In the genomic region with DNA sequence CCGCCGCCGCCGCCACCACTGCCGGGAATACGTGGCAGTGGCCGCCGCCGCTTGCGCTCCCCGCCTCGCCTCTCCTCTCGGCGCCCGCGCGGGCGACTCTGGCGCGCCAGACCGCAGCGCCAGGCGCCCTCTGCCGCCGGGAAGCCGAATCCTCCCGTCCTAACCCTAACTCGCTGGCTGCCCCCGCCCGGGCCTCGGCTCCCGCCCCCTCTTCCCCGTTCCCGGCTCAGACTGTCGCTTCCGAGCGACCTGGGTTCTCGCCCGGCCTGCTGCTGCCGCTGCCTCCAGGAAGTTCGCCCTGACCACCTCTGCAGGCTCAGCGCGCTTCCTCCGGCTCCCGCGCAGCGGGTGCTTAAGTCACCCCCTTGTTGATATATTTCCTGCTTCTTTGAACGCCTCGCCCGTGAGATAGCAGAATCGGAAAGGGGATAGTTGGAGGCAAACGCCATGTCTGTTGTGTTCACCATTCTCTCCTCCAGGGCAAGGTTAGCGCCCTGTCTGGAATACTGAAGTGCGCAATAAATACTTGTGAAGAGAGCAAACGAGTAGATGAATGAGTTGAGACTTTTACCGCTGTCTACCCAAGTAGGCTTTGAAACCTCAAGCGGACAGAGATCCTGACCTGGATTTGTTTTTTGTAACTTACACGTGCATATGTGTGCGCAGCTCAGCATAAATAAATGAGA, we compare ENCODE assay signal across 8 cellular contexts. TPM values are rescaled to one million over a fixed set of nuclear protein-coding genes. Genes with fewer than 3 reads are reported as not detected.
DNase-seq lines count a peak whose midpoint lies in the region; ATAC-seq and TF ChIP-seq lines count a peak whose summit lies in the region.

A gene with protein sequence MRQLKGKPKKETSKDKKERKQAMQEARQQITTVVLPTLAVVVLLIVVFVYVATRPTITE (minus strand): TSS at position 100 of the 686 bp plus-strand sequence. CDS start 64,202 bp downstream, outside the sequence.

- TF ChIP-seq CTCF in lower lobe of right lung (IDR thresholded peaks at IDR 0.05) = peak; percentile 77

- ATAC-seq in GM19455 (IDR thresholded peaks at IDR 0.05; ENCODE audit: unreplicated experiment) = peak; percentile 84
- peak; percentile 62 for ATAC-seq in HG03575 (IDR thresholded peaks at IDR 0.05; ENCODE audit: extremely low read depth, insufficient number of reproducible peaks, low FRiP score, unreplicated experiment)
- peak; percentile 91 to 93 for ATAC-seq in lower lobe of right lung

- CTCF ChIA-PET in CD4-positive, alpha-beta memory T cell (lab: Charles Lee; ENCODE audit: partially characterized antibody) = interaction anchor here (0.6 to 1.0 kb wide), 3 partner anchors 109 to 542 kb away, joined by 3 to 4 read pairs (median 3); no protein-coding TSS in a partner anchor
- CTCF ChIA-PET in activated CD4-positive, alpha-beta memory T cell treated with anti-CD3 and anti-CD28 coated beads for 36 hours (lab: Charles Lee) = interaction anchor here (2.5 to 3.9 kb wide), 2 partner anchors 12 to 308 kb away, joined by 20 to 22 read pairs; no protein-coding TSS in a partner anchor

- H3K27me3 ChIP-seq in CD4-positive, alpha-beta memory T cell (ENCODE audit: insufficient read depth, low read length) = no peaks in the 10 kb centered on the region
- H3K27me3 ChIP-seq in lower lobe of right lung (ENCODE audit: low read depth) = no peaks in the 10 kb centered on the region

- H3K4me3 ChIP-seq in CD4-positive, alpha-beta memory T cell (ENCODE audit: low read length in 2 of 2) = peak within 1 kb of the TSS; percentile 39 to 54
- peak within 1 kb of the TSS; percentile 76 for H3K4me3 ChIP-seq in lower lobe of right lung

- no peaks in the 10 kb centered on the region for H3K9me3 Mint-ChIP-seq in CD4-positive, alpha-beta memory T cell
- no peaks in the 10 kb centered on the region for H3K9me3 Mint-ChIP-seq in activated CD4-positive, alpha-beta memory T cell treated with anti-CD3 and anti-CD28 coated beads for 36 hours

- POLR2A ChIA-PET in CD4-positive, alpha-beta memory T cell (lab: Charles Lee; ENCODE audit: partially characterized antibody) = interaction anchor here (2.1 to 2.3 kb wide), 2 partner anchors 11 to 17 kb away, joined by 14 to 17 read pairs; no protein-coding TSS in a partner anchor
- POLR2A ChIA-PET in activated CD4-positive, alpha-beta memory T cell treated with anti-CD3 and anti-CD28 coated beads for 36 hours (lab: Charles Lee) = interaction anchor here (1.3 to 1.7 kb wide), 3 partner anchors 11 to 198 kb away, joined by 3 to 11 read pairs (median 5); partner anchors contain the start of genes C11orf54 and TAF1D

- peak; percentile 58 to 70 (median 59) for DNase-seq in CD4-positive, alpha-beta memory T cell
- DNase-seq in NCI-H774 (lab: John Stamatoyannopoulos, UW) (peak; percentile 91), ecto neural progenitor cell (ENCODE audit: low spot score) (peak; percentile 93), lower lobe of right lung (peak; percentile 91)
- DNase-seq in activated CD4-positive, alpha-beta memory T cell treated with anti-CD3 and anti-CD28 coated beads for 36 hours = peak; percentile 87
- peak; percentile 43 to 75 (median 44) for DNase-seq in stimulated activated CD4-positive, alpha-beta T cell treated with anti-CD3 and anti-CD28 coated beads, TNF-alpha, amount 100 ng/mL, for 24 hours (ENCODE audit: low read depth in 3 of 3)

- H3K27ac Mint-ChIP-seq in CD4-positive, alpha-beta memory T cell = peak within 1 kb of the TSS; percentile 79 to 93 (median 88)
- peak within 1 kb of the TSS; percentile 85 for H3K27ac Mint-ChIP-seq in activated CD4-positive, alpha-beta memory T cell treated with anti-CD3 and anti-CD28 coated beads for 36 hours

- peaks cover 13% of the 10 kb centered on the region for H3K4me1 ChIP-seq in CD4-positive, alpha-beta memory T cell (ENCODE audit: insufficient read depth, low read length)
- peaks cover 45% of the 10 kb centered on the region for H3K4me1 ChIP-seq in lower lobe of right lung

- H3K4me3 Mint-ChIP-seq in CD4-positive, alpha-beta memory T cell = peak within 1 kb of the TSS; percentile 88 to 96 (median 92)
- peak within 1 kb of the TSS; percentile 87 for H3K4me3 Mint-ChIP-seq in activated CD4-positive, alpha-beta memory T cell treated with anti-CD3 and anti-CD28 coated beads for 36 hours

- H3K9me3 ChIP-seq in CD4-positive, alpha-beta memory T cell (ENCODE audit: control insufficient read depth in 1 of 2, low read length in 2 of 2) = no peaks in the 10 kb centered on the region
- no peaks in the 10 kb centered on the region for H3K9me3 ChIP-seq in lower lobe of right lung

- peaks cover 0 to 3% of the 10 kb centered on the region in 2 donors for H3K27me3 Mint-ChIP-seq in CD4-positive, alpha-beta memory T cell
- H3K27me3 Mint-ChIP-seq in activated CD4-positive, alpha-beta memory T cell treated with anti-CD3 and anti-CD28 coated beads for 36 hours = no peaks in the 10 kb centered on the region

- peaks cover 0 to 5% of the 10 kb centered on the region in 2 donors for H3K36me3 Mint-ChIP-seq in CD4-positive, alpha-beta memory T cell
- H3K36me3 Mint-ChIP-seq in activated CD4-positive, alpha-beta memory T cell treated with anti-CD3 and anti-CD28 coated beads for 36 hours = no peaks in the 10 kb centered on the region

- H3K4me1 Mint-ChIP-seq in CD4-positive, alpha-beta memory T cell = peaks cover 21 to 37% (median 29%) of the 10 kb centered on the region in 4 donors
- peaks cover 33% of the 10 kb centered on the region for H3K4me1 Mint-ChIP-seq in activated CD4-positive, alpha-beta memory T cell treated with anti-CD3 and anti-CD28 coated beads for 36 hours (ENCODE audit: low read depth)

- H3K27ac ChIP-seq in CD4-positive, alpha-beta memory T cell (ENCODE audit: low read depth, low read length) = peak within 1 kb of the TSS; percentile 41
- H3K27ac ChIP-seq in lower lobe of right lung = peak within 1 kb of the TSS; percentile 88

- intact Hi-C loops in CD4-positive, alpha-beta memory T cell (cut with micrococcal nuclease) = loop anchor here (1.0 to 10.0 kb wide), 7 partner anchors 107 to 949 kb away; partner anchors contain the start of genes ANKRD49, C11orf54, MRE11 and TAF1D
- intact Hi-C loops in activated CD4-positive, alpha-beta memory T cell treated with anti-CD3 and anti-CD28 coated beads for 36 hours (cut with micrococcal nuclease) = loop anchor here (2.0 to 10.0 kb wide), 7 partner anchors 31 to 585 kb away; partner anchors contain the start of genes C11orf54, CEP295, PANX1 and TAF1D
- intact Hi-C loops in lower lobe of right lung (cut with DNase I) = no loop called here

- no peaks in the 10 kb centered on the region for H3K36me3 ChIP-seq in CD4-positive, alpha-beta memory T cell (ENCODE audit: insufficient read depth, low read length)
- no peaks in the 10 kb centered on the region for H3K36me3 ChIP-seq in lower lobe of right lung

RNA-seq across cellular contexts. Expression of the gene that starts here (rescaled TPM):
- 10 to 100 TPM; 14.5 to 14.7 TPM for total RNA-seq in CD4-positive, alpha-beta memory T cell
- polyA plus RNA-seq in CD4-positive, alpha-beta memory T cell = 10 to 100 TPM; 13.1 to 16.2 TPM
- total RNA-seq in activated CD4-positive, alpha-beta memory T cell treated with anti-CD3 and anti-CD28 coated beads for 36 hours = 10 to 100 TPM; 40.9 to 41.2 TPM
- 73.5 TPM for total RNA-seq in lower lobe of right lung

Comparison
In these comparisons a context has a peak if more than half of its experiments do, and no peak if none do; other contexts are left out.
1. Peak in every context shown above with its lines: DNase-seq, ATAC-seq, H3K4me3 ChIP-seq and H3K27ac ChIP-seq.